8 cellular contexts compared by ENCODE assay signal in the genomic region with DNA sequence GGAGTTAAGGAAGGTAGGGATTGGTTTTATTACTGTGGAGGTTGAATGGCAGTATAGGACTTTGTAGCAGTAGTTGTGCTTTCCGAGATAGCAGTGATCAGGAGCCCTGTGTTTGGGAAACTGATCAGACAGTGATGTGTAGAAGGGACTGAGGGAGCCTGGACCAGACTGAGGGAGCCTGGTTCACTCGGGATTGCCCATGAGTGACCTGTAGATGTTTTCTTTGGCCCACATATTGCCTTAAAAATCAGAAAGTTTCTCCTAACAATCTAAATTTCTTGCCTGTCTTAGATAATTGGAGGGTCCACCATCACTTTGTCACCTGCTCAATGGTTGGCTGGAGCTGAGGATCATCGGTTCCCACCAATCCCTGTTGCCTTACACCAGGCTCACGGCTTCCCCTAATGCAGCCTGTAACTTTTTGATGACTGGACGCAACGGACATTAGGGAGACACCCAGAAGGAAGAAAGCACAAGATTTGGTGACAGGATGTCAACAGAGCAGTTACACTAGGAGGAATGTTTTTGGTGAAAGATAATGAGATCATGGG. TPM values are rescaled to one million over a fixed set of nuclear protein-coding genes. Genes with fewer than 3 reads are reported as not detected.
DNase-seq lines count a peak whose midpoint lies in the region; ATAC-seq and TF ChIP-seq lines count a peak whose summit lies in the region.

No MANE protein-coding gene starts in this region.

- POLR2A ChIA-PET in GM10248 (lab: Yijun Ruan, JAX): interaction anchor here (1.5 kb wide), 1 partner anchor 8 kb away, joined by 10 read pairs; a partner anchor contains a TSS

- peaks cover 34% of the 10 kb centered on the region for H3K4me1 Mint-ChIP-seq in activated T-cell treated with anti-CD3 and anti-CD28 coated beads, Interleukin-2, amount 50 U/mL, for 4 hours (ENCODE audit: low read depth)

- peaks cover 1% of the 10 kb centered on the region for H3K36me3 Mint-ChIP-seq in activated T-cell treated with anti-CD3 and anti-CD28 coated beads, Interleukin-2, amount 50 U/mL, for 4 hours (ENCODE audit: insufficient read depth)

- TF ChIP-seq POLR2A in transverse colon (IDR thresholded peaks at IDR 0.05): no peak

- H3K27me3 ChIP-seq in adipocyte (replicated peaks; ENCODE audit: control insufficient read depth, insufficient read depth, low read length) (no peaks in the 10 kb centered on the region), left lung (no peaks in the 10 kb centered on the region), transverse colon (no peaks in the 10 kb centered on the region)

- H3K9me3 ChIP-seq in adipocyte (ENCODE audit: control insufficient read depth, low read length) (no peaks in the 10 kb centered on the region), left lung (no peaks in the 10 kb centered on the region), transverse colon (no peaks in the 10 kb centered on the region)

- in situ Hi-C loops in transverse colon (cut with MboI; ENCODE audit: low pct_ligation_motif_present in 1 of 4, low pct_unique_long_range_greater_than_20kb in 1 of 4, low sequenced_read_pairs in 3 of 4): loop anchor here in 2 of 4 donors (5.0 to 10.0 kb wide), 2 partner anchors 57 to 59 kb away; no protein-coding TSS in a partner anchor

- no peak for TF ChIP-seq CTCF in left lung (IDR thresholded peaks at IDR 0.05)
- no peak for TF ChIP-seq CTCF in transverse colon (IDR thresholded peaks at IDR 0.05)
- no peak for TF ChIP-seq CTCF in GM10248 (IDR thresholded peaks at IDR 0.05; ENCODE audit: control extremely low read depth, extremely low read depth, low read depth, missing control alignments)

- no peaks in the 10 kb centered on the region for H3K27me3 Mint-ChIP-seq in activated T-cell treated with anti-CD3 and anti-CD28 coated beads, Interleukin-2, amount 50 U/mL, for 4 hours (ENCODE audit: low read depth)

- TF ChIP-seq EP300 in transverse colon (IDR thresholded peaks at IDR 0.05; ENCODE audit: low read depth): no peak

- H3K4me1 ChIP-seq in adipocyte (ENCODE audit: control insufficient read depth, insufficient read depth, low read length): peaks cover 22% of the 10 kb centered on the region
- H3K4me1 ChIP-seq in left lung: peaks cover 14 to 33% of the 10 kb centered on the region in 2 donors
- H3K4me1 ChIP-seq in transverse colon: peaks cover 10 to 36% (median 29%) of the 10 kb centered on the region in 4 donors

- no peaks in the 10 kb centered on the region for H3K9me3 Mint-ChIP-seq in activated T-cell treated with anti-CD3 and anti-CD28 coated beads, Interleukin-2, amount 50 U/mL, for 4 hours

- H3K36me3 ChIP-seq in adipocyte (ENCODE audit: control insufficient read depth, insufficient read depth, low read length, severe bottlenecking) (no peaks in the 10 kb centered on the region), left lung (no peaks in the 10 kb centered on the region), transverse colon (no peaks in the 10 kb centered on the region)

- CTCF ChIA-PET in GM10248 (lab: Yijun Ruan, JAX): interaction anchor here (0.7 to 4.4 kb wide), 14 partner anchors 7 to 273 kb away, joined by 3 to 183 read pairs (median 4); no protein-coding TSS in a partner anchor

- WGBS in transverse colon (ENCODE audit: low coverage in 1 of 2), 2 donors: 10 to 39% methylated on average over 2 to 6 of the region's 6 CpGs

- DNase-seq in activated T-cell treated with anti-CD3 and anti-CD28 coated beads, Interleukin-2, amount 50 U/mL, for 4 hours: no peak
- DNase-seq in activated T-cell treated with anti-CD3 and anti-CD28 coated beads, Interleukin-2, amount 50 U/mL, for 48 hours: no peak
- DNase-seq in adipocyte (ENCODE audit: low read depth) (no peak), left lung (no peak), transverse colon (no peak), NCI-H2081 treated with DMSO at 0.1 percent for 48 hours (lab: John Stamatoyannopoulos, UW) (no peak), medulla oblongata (ENCODE audit: extremely low spot score) (no peak), GM10248 (ENCODE audit: extremely low spot score) (no peak)

- no peak for ATAC-seq in activated T-cell treated with anti-CD3 and anti-CD28 coated beads, Interleukin-2, amount 50 U/mL, for 4 hours
- no peak for ATAC-seq in left lung

- peak overlapping the region; percentile 87 for H3K4me3 ChIP-seq in adipocyte (ENCODE audit: low read length)
- peak overlapping the region; percentile 93 to 94 for H3K4me3 ChIP-seq in left lung
- peak overlapping the region; percentile 70 to 98 (median 85) for H3K4me3 ChIP-seq in transverse colon

- peak overlapping the region; percentile 94 for H3K9ac ChIP-seq in adipocyte (ENCODE audit: low read length)

- intact Hi-C loops in left lung (cut with DNase I) (loop anchor here in 1 of 2 donors (5.0 kb wide), 1 partner anchor 64 kb away; no protein-coding TSS in a partner anchor), transverse colon (cut with DNase I; ENCODE audit: low total_unique reads) (loop anchor here (5.0 kb wide), 1 partner anchor 69 kb away; no protein-coding TSS in a partner anchor)

- peak overlapping the region; percentile 93 to 97 for H3K27ac ChIP-seq in left lung
- H3K27ac ChIP-seq in transverse colon: peak overlapping the region; percentile 95 to 99 (median 98)

- H3K4me3 Mint-ChIP-seq in activated T-cell treated with anti-CD3 and anti-CD28 coated beads, Interleukin-2, amount 50 U/mL, for 4 hours: peak overlapping the region; percentile 88

RNA-seq across cellular contexts. Expression of a gene that starts 1.1 kb away (rescaled TPM):
- total RNA-seq in activated T-cell treated with anti-CD3 and anti-CD28 coated beads, Interleukin-2, amount 50 U/mL, for 4 hours: 10 to 100 TPM; 31.3 to 37.6 (median 35.3) TPM
- 10 to 100 TPM; 59.6 to 61.0 TPM for total RNA-seq in left lung
- total RNA-seq in transverse colon: 10 to 100 TPM; 26.9 to 60.1 (median 30.3) TPM

RNA-seq across cellular contexts. Expression of a gene that starts 8.2 kb away (rescaled TPM):
- total RNA-seq in activated T-cell treated with anti-CD3 and anti-CD28 coated beads, Interleukin-2, amount 50 U/mL, for 4 hours: 100 to 1,000 TPM; 368 to 469 (median 411) TPM
- total RNA-seq in left lung (10 to 100 TPM; 80.4 to 93.9 TPM), transverse colon (10 to 100 TPM; 18.3 to 56.7 (median 38.2) TPM)

RNA-seq across cellular contexts. Expression of a gene that starts 15.1 kb away (rescaled TPM):
- total RNA-seq in activated T-cell treated with anti-CD3 and anti-CD28 coated beads, Interleukin-2, amount 50 U/mL, for 4 hours: 10 to 100 TPM; 54.0 to 63.6 (median 59.7) TPM
- total RNA-seq in left lung (100 to 1,000 TPM in 1 of 2 donors, 10 to 100 TPM in 1; 98.4 to 112 TPM), transverse colon (10 to 100 TPM; 10.1 to 83.4 (median 40.9) TPM)
